29 cellular contexts compared by ENCODE assay signal in genomic region chrX:39039890-39040289, GRCh38.
"Had no signal": no experiment of that assay in that cellular context is flagged by ENCODE, and none has a peak within 500 bp of the region (broad histone marks: within the 10 kb centered on the region; RNA-seq: fewer than 3 reads in every experiment).

No MANE protein-coding gene starts in this region.

- ATAC-seq: activated naive CD4-positive, alpha-beta T cell treated with anti-CD3 and anti-CD28 coated beads, Interleukin-2, amount 50 U/mL, for 72 hours; activated naive CD8-positive, alpha-beta T cell treated with anti-CD3 and anti-CD28 coated beads, Interleukin-2, amount 50 U/mL, for 24 hours; activated T-cell treated with anti-CD3 and anti-CD28 coated beads, Interleukin-2, amount 50 U/mL, for 4 hours; activated T-cell treated with anti-CD3 and anti-CD28 coated beads, Interleukin-2, amount 50 U/mL, for 72 hours; activated T-helper 17 cell treated with anti-CD3 and anti-CD28 coated beads, Interleukin-2, amount 50 U/mL, for 72 hours; body of pancreas had no signal

- DNase-seq: activated effector memory CD4-positive, alpha-beta T cell treated with anti-CD3 and anti-CD28 coated beads, Interleukin-2, amount 50 U/mL, for 16 hours; activated effector memory CD4-positive, alpha-beta T cell treated with Interleukin-2 at 50 U/mL for 16 hours; activated gamma-delta T cell; activated gamma-delta T cell treated with Interleukin-2 at 50 U/mL for 16 hours; activated naive CD4-positive, alpha-beta T cell; activated naive CD4-positive, alpha-beta T cell treated with anti-CD3 and anti-CD28 coated beads for 36 hours; activated naive CD4-positive, alpha-beta T cell treated with anti-CD3 and anti-CD28 coated beads, Interleukin-2, amount 10 ng/mL, durations not matched to agents 7 days and 5 days; activated naive CD4-positive, alpha-beta T cell treated with anti-CD3 and anti-CD28 coated beads, Interleukin-2, amount 50 U/mL, for 16 hours; activated naive CD4-positive, alpha-beta T cell treated with Interleukin-2 at 50 U/mL for 16 hours; activated naive CD8-positive, alpha-beta T cell treated with anti-CD3 and anti-CD28 coated beads for 36 hours; activated naive CD8-positive, alpha-beta T cell treated with anti-CD3 and anti-CD28 coated beads, Interleukin-2, amount 10 ng/mL, durations not matched to agents 7 days and 5 days; activated naive CD8-positive, alpha-beta T cell treated with anti-CD3 and anti-CD28 coated beads, Interleukin-2, amount 50 U/mL, for 24 hours; activated T-cell treated with anti-CD3 and anti-CD28 coated beads, Interleukin-2, amount 50 U/mL, for 1 hour; activated T-cell treated with anti-CD3 and anti-CD28 coated beads, Interleukin-2, amount 50 U/mL, for 24 hours; activated T-cell treated with anti-CD3 and anti-CD28 coated beads, Interleukin-2, amount 50 U/mL, for 4 hours; activated T-cell treated with anti-CD3 and anti-CD28 coated beads, Interleukin-2, amount 50 U/mL, for 48 hours; activated T-cell treated with anti-CD3 and anti-CD28 coated beads, Interleukin-2, amount 50 U/mL, for 72 hours; adrenal gland; amniotic stem cell; amygdala; anterior cingulate cortex; aorta; body of pancreas; brain microvascular endothelial cell; caudate nucleus; central memory CD4-positive, alpha-beta T cell; cerebellar nuclear complex had no signal
